In genomic region chr18:75216926-75217303, GRCh38 we compare ENCODE assay signal across 11 cellular contexts. TPM values are rescaled to one million over a fixed set of nuclear protein-coding genes. Genes with fewer than 3 reads are reported as not detected.
DNase-seq lines count a peak whose midpoint lies in the region; ATAC-seq and TF ChIP-seq lines count a peak whose summit lies in the region.
"Had no signal": no experiment of that assay in that cellular context is flagged by ENCODE, and none has a peak within 500 bp of the region (broad histone marks: within the 10 kb centered on the region; RNA-seq: fewer than 3 reads in every experiment).

No MANE protein-coding gene starts in this region.

- peak overlapping the region; percentile 78 for H3K27ac Mint-ChIP-seq in activated naive CD4-positive, alpha-beta T cell treated with anti-CD3 and anti-CD28 coated beads, Interleukin-2, amount 50 U/mL, for 24 hours
- H3K27ac Mint-ChIP-seq in mesothelial cell of epicardium (peak overlapping the region; percentile 93), type B pancreatic cell (peak overlapping the region; percentile 51)

- no peak overlapping the region for H3K4me3 ChIP-seq in HAP-1

- H3K4me1 ChIP-seq in HAP-1, result peaks cover 43% of the 10 kb centered on the region

- ATAC-seq in HG02678 (IDR thresholded peaks at IDR 0.05; ENCODE audit: unreplicated experiment), result no peak

- in situ Hi-C loops in HAP-1 (cut with MboI; ENCODE audit: low sequenced_read_pairs), result no loop called here

- TF ChIP-seq CTCF in mesothelial cell of epicardium (IDR thresholded peaks at IDR 0.05; ENCODE audit: unreplicated experiment) (no peak), type B pancreatic cell (conservative IDR thresholded peaks at IDR 0.05) (no peak)

- H3K27me3 Mint-ChIP-seq in activated naive CD4-positive, alpha-beta T cell treated with anti-CD3 and anti-CD28 coated beads, Interleukin-2, amount 50 U/mL, for 24 hours, result no peaks in the 10 kb centered on the region
- H3K27me3 Mint-ChIP-seq in mesothelial cell of epicardium (ENCODE audit: low read depth), result no peaks in the 10 kb centered on the region
- H3K27me3 Mint-ChIP-seq in type B pancreatic cell, result peaks cover 22% of the 10 kb centered on the region

- no peaks in the 10 kb centered on the region for H3K27me3 ChIP-seq in HAP-1 (ENCODE audit: low read depth)
- H3K27me3 ChIP-seq: breast epithelium had no signal

- H3K27ac ChIP-seq in cingulate gyrus (ENCODE audit: low read depth, low read length), result peak overlapping the region; percentile 16

- no peak for DNase-seq in activated naive CD4-positive, alpha-beta T cell (lab: John Stamatoyannopoulos, UW)
- DNase-seq in mesothelial cell of epicardium (ENCODE audit: low spot score in 2 of 2, unreplicated experiment in 2 of 2) (no peak), type B pancreatic cell (ENCODE audit: extremely low spot score, unreplicated experiment) (no peak), HAP-1 (ENCODE audit: low spot score in 2 of 2) (no peak), ureter (ENCODE audit: low spot score) (no peak)
- DNase-seq: NCI-H2171 treated with DMSO at 0.1 percent for 48 hours, T1000 had no signal

- no peaks in the 10 kb centered on the region for H3K36me3 ChIP-seq in HAP-1 (replicated peaks)
- H3K36me3 ChIP-seq: breast epithelium had no signal

- peaks cover 2% of the 10 kb centered on the region for H3K36me3 Mint-ChIP-seq in activated naive CD4-positive, alpha-beta T cell treated with anti-CD3 and anti-CD28 coated beads, Interleukin-2, amount 50 U/mL, for 24 hours
- H3K36me3 Mint-ChIP-seq in mesothelial cell of epicardium (no peaks in the 10 kb centered on the region), type B pancreatic cell (peaks cover 17% of the 10 kb centered on the region)

- H3K9me3 ChIP-seq in HAP-1, result no peaks in the 10 kb centered on the region
- H3K9me3 ChIP-seq: breast epithelium had no signal

- peak overlapping the region; percentile 62 for H3K4me3 Mint-ChIP-seq in activated naive CD4-positive, alpha-beta T cell treated with anti-CD3 and anti-CD28 coated beads, Interleukin-2, amount 50 U/mL, for 24 hours
- no peak overlapping the region for H3K4me3 Mint-ChIP-seq in mesothelial cell of epicardium
- H3K4me3 Mint-ChIP-seq in type B pancreatic cell, result peak overlapping the region; percentile 76

- H3K4me1 Mint-ChIP-seq in activated naive CD4-positive, alpha-beta T cell treated with anti-CD3 and anti-CD28 coated beads, Interleukin-2, amount 50 U/mL, for 24 hours, result peaks cover 91% of the 10 kb centered on the region
- H3K4me1 Mint-ChIP-seq in mesothelial cell of epicardium (peaks cover 86% of the 10 kb centered on the region), type B pancreatic cell (ENCODE audit: unreplicated experiment) (peaks cover 75% of the 10 kb centered on the region)

- H3K9me3 Mint-ChIP-seq in activated naive CD4-positive, alpha-beta T cell treated with anti-CD3 and anti-CD28 coated beads, Interleukin-2, amount 50 U/mL, for 24 hours, result no peaks in the 10 kb centered on the region
- H3K9me3 Mint-ChIP-seq in mesothelial cell of epicardium (no peaks in the 10 kb centered on the region), type B pancreatic cell (no peaks in the 10 kb centered on the region)

RNA-seq across cellular contexts. Expression of gene TSHZ1, which starts 6.3 kb away (rescaled TPM):
- total RNA-seq in mesothelial cell of epicardium (48.6 to 50.6 TPM (median 50.0 TPM) in 3 replicates), type B pancreatic cell (ENCODE audit: low replicate concordance) (21.8 and 79.9 TPM in 2 replicates), ureter (21.1 TPM)

RNA-seq across cellular contexts. Expression of gene PTGR3, which starts 8.0 kb away (rescaled TPM):
- 47.0 to 52.6 TPM (median 52.1 TPM) in 3 replicates for total RNA-seq in mesothelial cell of epicardium
- total RNA-seq in type B pancreatic cell (ENCODE audit: low replicate concordance), result 25.4 and 86.7 TPM in 2 replicates
- total RNA-seq in ureter, result 31.5 TPM
